Comparison of ENCODE assay signal across 8 cellular contexts in genomic region chr16:80541306-80541694, GRCh38. TPM values are rescaled to one million over a fixed set of nuclear protein-coding genes. Genes with fewer than 3 reads are reported as not detected.
DNase-seq lines count a peak whose midpoint lies in the region; ATAC-seq and TF ChIP-seq lines count a peak whose summit lies in the region.

No MANE protein-coding gene starts in this region.

- intact Hi-C loops in prostate gland (cut with DNase I), result no loop called here

- H3K4me3 ChIP-seq in fibroblast of villous mesenchyme (ENCODE audit: low read depth, low read length) (peak overlapping the region; percentile 76), prostate gland (peak overlapping the region; percentile 62 to 64)

- no peaks in the 10 kb centered on the region for H3K9me3 ChIP-seq in ES-I3 (ENCODE audit: control insufficient read depth, insufficient read depth, low read length)
- no peaks in the 10 kb centered on the region for H3K9me3 ChIP-seq in T-helper 17 cell (ENCODE audit: control insufficient read depth, low read length, poor library complexity, severe bottlenecking)
- H3K9me3 ChIP-seq in prostate gland, result no peaks in the 10 kb centered on the region

- no peaks in the 10 kb centered on the region for H3K27me3 ChIP-seq in prostate gland (replicated peaks; ENCODE audit: insufficient read depth)

- ATAC-seq in T-helper 17 cell (no peak), HG03432 (IDR thresholded peaks at IDR 0.05; ENCODE audit: unreplicated experiment) (no peak), GM19395 (IDR thresholded peaks at IDR 0.05; ENCODE audit: unreplicated experiment) (no peak)

- 22% methylated on average over 6 of the region's 6 CpGs for WGBS in prostate gland

- peak overlapping the region; percentile 97; the same call in 1 of the 2 replicates for H3K9ac ChIP-seq in ES-I3 (ENCODE audit: low read depth, low read length)

- no peak for DNase-seq in T-helper 17 cell
- no peak for DNase-seq in fibroblast of villous mesenchyme (ENCODE audit: low read depth)
- DNase-seq in prostate gland (ENCODE audit: low spot score), result no peak
- no peak for DNase-seq in NCI-H2029 treated with DMSO at 0.1 percent for 48 hours (lab: John Stamatoyannopoulos, UW)
- DNase-seq in NK-92 (lab: John Stamatoyannopoulos, UW; ENCODE audit: unreplicated experiment), result no peak

- H3K4me1 Mint-ChIP-seq in T-helper 17 cell, result peaks cover 11% of the 10 kb centered on the region

- H3K4me3 Mint-ChIP-seq in T-helper 17 cell, result peak overlapping the region; percentile 89

- peak overlapping the region; percentile 64 to 68 for H3K27ac ChIP-seq in prostate gland

- no peak for TF ChIP-seq POLR2A in prostate gland (IDR thresholded peaks at IDR 0.05)

- peak overlapping the region; percentile 97 for H3K27ac Mint-ChIP-seq in T-helper 17 cell

- peaks cover 7% of the 10 kb centered on the region for H3K36me3 Mint-ChIP-seq in T-helper 17 cell (ENCODE audit: low read depth)

- no peaks in the 10 kb centered on the region for H3K36me3 ChIP-seq in ES-I3 (ENCODE audit: insufficient read depth, low read length)
- no peaks in the 10 kb centered on the region for H3K36me3 ChIP-seq in prostate gland

- TF ChIP-seq CTCF in fibroblast of villous mesenchyme (IDR thresholded peaks at IDR 0.05; ENCODE audit: insufficient read depth, low read depth, low read length) (no peak), prostate gland (IDR thresholded peaks at IDR 0.05) (no peak)

- H3K27me3 Mint-ChIP-seq in T-helper 17 cell, result peaks cover 12% of the 10 kb centered on the region

- H3K4me1 ChIP-seq in ES-I3 (ENCODE audit: insufficient read depth, low read length), result no peaks in the 10 kb centered on the region
- no peaks in the 10 kb centered on the region for H3K4me1 ChIP-seq in prostate gland (replicated peaks)

RNA-seq across cellular contexts. Expression of gene DYNLRB2, which starts 0.5 kb away (rescaled TPM):
- not detected for total RNA-seq in T-helper 17 cell
- total RNA-seq in fibroblast of villous mesenchyme, result 0.86 TPM in 1 of 2 replicates, not detected in the other
- 10 to 100 TPM in 1 of 2 donors, 1 to 10 TPM in 1; 4.6 to 43.5 TPM for total RNA-seq in prostate gland
